In genomic region chr11:58531865-58532341, GRCh38 we compare ENCODE assay signal across 37 cellular contexts. TPM values are rescaled to one million over a fixed set of nuclear protein-coding genes. Genes with fewer than 3 reads are reported as not detected.
"Had no signal": no experiment of that assay in that cellular context is flagged by ENCODE, and none has a peak within 500 bp of the region (broad histone marks: within the 10 kb centered on the region; RNA-seq: fewer than 3 reads in every experiment).

No MANE protein-coding gene starts in this region.

- H3K36me3 ChIP-seq: brain microvascular endothelial cell, WERI-Rb-1 had no signal

- ATAC-seq: activated CD4-positive, CD25-positive, alpha-beta regulatory T cell treated with anti-CD3 and anti-CD28 coated beads, Interleukin-2, amount 50 U/mL, for 24 hours; activated CD8-positive, alpha-beta T cell treated with anti-CD3 and anti-CD28 coated beads for 36 hours; activated T-cell treated with anti-CD3 and anti-CD28 coated beads, Interleukin-2, amount 50 U/mL, for 4 hours; activated T-helper 17 cell treated with anti-CD3 and anti-CD28 coated beads, Interleukin-2, amount 50 U/mL, for 72 hours; effector memory CD8-positive, alpha-beta T cell; foreskin keratinocyte; gastrocnemius medialis; T-helper 17 cell had no signal

- H3K27me3 Mint-ChIP-seq: activated B cell treated with CpG ODN at 0.5 μM for 24 hours; activated CD8-positive, alpha-beta T cell treated with anti-CD3 and anti-CD28 coated beads for 36 hours; activated naive CD8-positive, alpha-beta T cell; activated T-helper 17 cell treated with anti-CD3 and anti-CD28 coated beads, Interleukin-2, amount 50 U/mL, for 72 hours; effector memory CD8-positive, alpha-beta T cell; T-helper 17 cell had no signal

- H3K4me3 ChIP-seq: esophagus muscularis mucosa, gastrocnemius medialis, heart left ventricle had no signal

- H3K9me3 Mint-ChIP-seq: activated T-cell treated with anti-CD3 and anti-CD28 coated beads, Interleukin-2, amount 50 U/mL, for 4 hours; activated T-helper 17 cell treated with anti-CD3 and anti-CD28 coated beads, Interleukin-2, amount 50 U/mL, for 72 hours; effector memory CD8-positive, alpha-beta T cell; T-helper 2 cell treated with Interferon-gamma antibody and Interleukin-4, amounts not matched to agents 5 μg/mL and 100 μg/mL, for 36 hours had no signal

- H3K27me3 ChIP-seq: brain microvascular endothelial cell, esophagus muscularis mucosa, foreskin keratinocyte, gastrocnemius medialis, heart left ventricle had no signal

- H3K27ac ChIP-seq: brain microvascular endothelial cell, esophagus muscularis mucosa, foreskin keratinocyte, gastrocnemius medialis, heart left ventricle, WERI-Rb-1 had no signal

- H3K4me1 ChIP-seq: esophagus muscularis mucosa, foreskin keratinocyte, gastrocnemius medialis, heart left ventricle had no signal

- FAIRE-seq: astrocyte, bronchial epithelial cell, colon had no signal

- H3K4me3 Mint-ChIP-seq: activated B cell treated with CpG ODN at 0.5 μM for 24 hours; activated CD8-positive, alpha-beta T cell treated with anti-CD3 and anti-CD28 coated beads for 36 hours; activated T-cell treated with anti-CD3 and anti-CD28 coated beads, Interleukin-2, amount 50 U/mL, for 4 hours; activated T-helper 17 cell treated with anti-CD3 and anti-CD28 coated beads, Interleukin-2, amount 50 U/mL, for 72 hours; effector memory CD8-positive, alpha-beta T cell; T-helper 17 cell; T-helper 2 cell treated with Interferon-gamma antibody and Interleukin-4, amounts not matched to agents 5 μg/mL and 100 μg/mL, for 36 hours had no signal

- H3K9me3 ChIP-seq: esophagus muscularis mucosa, gastrocnemius medialis had no signal

- H3K27ac Mint-ChIP-seq: activated B cell treated with CpG ODN at 0.5 μM for 24 hours had no signal

- DNase-seq: activated B cell treated with CpG ODN at 0.5 μM for 24 hours; activated CD4-positive, alpha-beta T cell treated with anti-CD3 and anti-CD28 coated beads for 48 hours; activated CD4-positive, alpha-beta T cell treated with anti-CD3 and anti-CD28 coated beads, Interleukin-2, amount 50 U/mL, for 1 hour; activated CD4-positive, alpha-beta T cell treated with anti-CD3 and anti-CD28 coated beads, Interleukin-2, amount 50 U/mL, for 48 hours; activated CD8-positive, alpha-beta memory T cell treated with anti-CD3 and anti-CD28 coated beads for 24 hours; activated CD8-positive, alpha-beta T cell treated with anti-CD3 and anti-CD28 coated beads for 36 hours; activated effector memory CD4-positive, alpha-beta T cell treated with Interleukin-2 at 50 U/mL for 16 hours; activated gamma-delta T cell treated with Interleukin-2 at 50 U/mL for 16 hours; activated naive CD4-positive, alpha-beta T cell treated with anti-CD3 and anti-CD28 coated beads, Interleukin-2, amount 50 U/mL, for 16 hours; activated naive CD4-positive, alpha-beta T cell treated with Interleukin-2 at 50 U/mL for 16 hours; activated T-cell treated with anti-CD3 and anti-CD28 coated beads, Interleukin-2, amount 50 U/mL, for 4 hours; amniotic stem cell; anterior cingulate cortex; brain microvascular endothelial cell; cortex of kidney; dermis blood vessel endothelial cell; effector CD4-positive, alpha-beta T cell; effector memory CD8-positive, alpha-beta T cell; erythroblast; foreskin keratinocyte; gastrocnemius medialis; glutamatergic neuron; heart left ventricle; T-helper 17 cell; T1000; WERI-Rb-1 had no signal

RNA-seq across cellular contexts. Expression of gene OR5B21, which starts 24.0 kb away (rescaled TPM):
- total RNA-seq: activated CD8-positive, alpha-beta T cell treated with anti-CD3 and anti-CD28 coated beads for 36 hours; activated T-cell treated with anti-CD3 and anti-CD28 coated beads, Interleukin-2, amount 50 U/mL, for 4 hours; astrocyte; bronchial epithelial cell; cardiac septum; chondrocyte; dermis blood vessel endothelial cell; esophagus muscularis mucosa; foreskin keratinocyte; gastrocnemius medialis; heart left ventricle had no signal
- polyA plus RNA-seq: adipose tissue, foreskin keratinocyte, heart left ventricle had no signal
